ENCODE assay signal across 8 cellular contexts in the genomic region with DNA sequence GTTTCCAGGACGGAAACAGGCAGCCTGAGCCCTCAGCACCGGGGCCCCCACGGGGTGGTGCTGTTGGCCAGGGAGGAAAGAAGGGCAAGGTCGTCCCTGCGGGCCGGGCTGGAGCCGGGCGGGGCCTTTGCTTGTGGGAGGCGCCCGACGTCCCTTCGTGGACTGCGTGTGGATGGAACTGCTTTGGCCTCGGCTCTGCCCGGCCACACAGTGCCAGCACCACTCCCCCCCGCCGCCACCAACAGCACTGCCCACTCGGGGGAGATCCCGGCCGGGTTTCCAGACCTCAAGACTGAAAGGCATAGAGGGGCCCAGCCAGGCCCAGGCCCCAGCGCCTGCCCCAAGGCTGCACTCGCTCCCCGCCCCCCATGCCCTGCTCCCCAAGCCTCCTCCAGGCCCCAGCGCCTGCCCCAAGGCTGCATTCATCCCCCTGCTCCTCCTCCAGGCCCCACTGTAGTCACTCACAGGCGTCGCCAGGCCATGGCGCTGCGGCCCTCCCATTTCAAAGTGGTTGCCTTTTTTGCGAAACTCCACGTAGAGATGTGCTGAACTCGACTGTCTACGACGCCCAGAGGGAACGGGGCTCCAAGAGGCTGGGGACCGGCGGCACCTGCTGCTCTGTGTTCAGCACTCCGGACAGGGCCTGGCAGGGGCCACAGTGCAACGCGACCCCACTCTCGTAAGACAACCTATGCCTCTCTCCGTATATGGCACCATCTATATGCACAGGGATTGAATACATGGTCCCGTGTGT. TPM values are rescaled to one million over a fixed set of nuclear protein-coding genes. Genes with fewer than 3 reads are reported as not detected.
A peak's percentile ranks its signal among the peaks of the same experiment; 100 is the strongest.
DNase-seq lines count a peak whose midpoint lies in the region; ATAC-seq, FAIRE-seq and TF ChIP-seq lines count a peak whose summit lies in the region.

No MANE protein-coding gene starts in this region.

- no peak overlapping the region for H3K9ac ChIP-seq in OCI-LY3 (ENCODE audit: low read length)

- 43 to 44% methylated on average over 39 to 42 of the region's 42 CpGs for WGBS in pancreas, 2 donors

- intact Hi-C loops in pancreas (cut with DNase I), result loop anchor here in 2 of 3 donors (5.0 kb wide), 2 partner anchors 271 to 276 kb away; no protein-coding TSS in a partner anchor
- intact Hi-C loops in upper lobe of right lung (cut with DNase I), result loop anchor here (5.0 kb wide), 1 partner anchor 276 kb away; no protein-coding TSS in a partner anchor

- H3K79me2 ChIP-seq in OCI-LY3 (ENCODE audit: low read length), result no peaks in the 10 kb centered on the region

- no peak for TF ChIP-seq POLR2A in GM12892 (IDR thresholded peaks at IDR 0.05; ENCODE audit: low read depth, low read length)

- peak; percentile 90 for DNase-seq in GM12892 (ENCODE audit: insufficient read length)
- peak; percentile 60 for DNase-seq in activated naive CD4-positive, alpha-beta T cell treated with Interleukin-2 at 50 U/mL for 16 hours
- peak; percentile 64 for DNase-seq in glutamatergic neuron
- DNase-seq in pancreas, result peak; percentile 78 to 95 (median 88)
- DNase-seq in upper lobe of right lung, result peak; percentile 93

- H4K20me1 ChIP-seq in OCI-LY3 (ENCODE audit: insufficient read depth, low read length), result no peaks in the 10 kb centered on the region

- H3K9me3 Mint-ChIP-seq in glutamatergic neuron (ENCODE audit: unreplicated experiment), result peaks cover 16% of the 10 kb centered on the region

- no peaks in the 10 kb centered on the region for H3K36me3 ChIP-seq in OCI-LY3 (replicated peaks; ENCODE audit: low read depth, low read length)
- H3K36me3 ChIP-seq in pancreas, result peaks cover 0 to 14% (median 0%) of the 10 kb centered on the region in 3 donors
- H3K36me3 ChIP-seq in upper lobe of right lung, result no peaks in the 10 kb centered on the region

- FAIRE-seq in GM12892 (lab: Jason Lieb, UNC), result no peak
- FAIRE-seq in pancreas (lab: Jason Lieb, UNC), result no peak

- H2AFZ ChIP-seq in OCI-LY3 (ENCODE audit: low read depth, low read length), result no peak overlapping the region

- H3K4me3 ChIP-seq in OCI-LY3 (ENCODE audit: low read length), result no peak overlapping the region
- no peak overlapping the region for H3K4me3 ChIP-seq in pancreas
- H3K4me3 ChIP-seq in upper lobe of right lung, result no peak overlapping the region

- H3K9me3 ChIP-seq in OCI-LY3 (ENCODE audit: insufficient read depth, low read length) (no peaks in the 10 kb centered on the region), pancreas (no peaks in the 10 kb centered on the region), upper lobe of right lung (no peaks in the 10 kb centered on the region)

- H3K4me1 Mint-ChIP-seq in glutamatergic neuron (ENCODE audit: low read depth, unreplicated experiment), result no peaks in the 10 kb centered on the region

- H3K27ac ChIP-seq in OCI-LY3 (ENCODE audit: low read length) (no peak overlapping the region), pancreas (no peak overlapping the region), upper lobe of right lung (no peak overlapping the region)

- H3K4me2 ChIP-seq in OCI-LY3 (ENCODE audit: low read length), result no peak overlapping the region

- no peak overlapping the region for H3K27ac Mint-ChIP-seq in glutamatergic neuron (ENCODE audit: unreplicated experiment)

- H3K27me3 ChIP-seq in OCI-LY3 (ENCODE audit: low read depth, low read length), result no peaks in the 10 kb centered on the region
- H3K27me3 ChIP-seq in pancreas, result no peaks in the 10 kb centered on the region
- no peaks in the 10 kb centered on the region for H3K27me3 ChIP-seq in upper lobe of right lung

- H3K4me3 Mint-ChIP-seq in glutamatergic neuron (ENCODE audit: unreplicated experiment), result no peak overlapping the region

- H3K4me1 ChIP-seq in OCI-LY3 (ENCODE audit: low read length) (no peaks in the 10 kb centered on the region), pancreas (no peaks in the 10 kb centered on the region), upper lobe of right lung (no peaks in the 10 kb centered on the region)

- H3K27me3 Mint-ChIP-seq in glutamatergic neuron (ENCODE audit: unreplicated experiment), result peaks cover 8% of the 10 kb centered on the region

- ATAC-seq in HG02885 (IDR thresholded peaks at IDR 0.05; ENCODE audit: poor library complexity, unreplicated experiment), result peak; percentile 80
- ATAC-seq in pancreas, result peak; percentile 81 to 96 (median 94)
- peak; percentile 96 for ATAC-seq in upper lobe of right lung
- no peak for ATAC-seq in HG03457 (IDR thresholded peaks at IDR 0.05; ENCODE audit: unreplicated experiment)

- H3K36me3 Mint-ChIP-seq in glutamatergic neuron (ENCODE audit: unreplicated experiment), result peaks cover 16% of the 10 kb centered on the region

- TF ChIP-seq CTCF in OCI-LY3 (IDR thresholded peaks at IDR 0.05; ENCODE audit: low read depth, low read length), result peak; percentile 11; the same call in 1 of the 2 replicates
- TF ChIP-seq CTCF in glutamatergic neuron (IDR thresholded peaks at IDR 0.05; ENCODE audit: partially characterized antibody, unreplicated experiment), result no peak
- peak; percentile 61 to 81 (median 68) for TF ChIP-seq CTCF in pancreas (IDR thresholded peaks at IDR 0.05)
- peak; percentile 78 for TF ChIP-seq CTCF in upper lobe of right lung (IDR thresholded peaks at IDR 0.05)

RNA-seq across cellular contexts. Expression of a gene that starts 22.5 kb away (rescaled TPM):
- polyA plus RNA-seq in GM12892 (2012; ENCODE audit: missing spikeins), result 0.08 TPM
- total RNA-seq in glutamatergic neuron (ENCODE audit: unreplicated experiment) (0.71 TPM), pancreas (10 to 100 TPM in 4 of 6 donors, 1 to 10 TPM in 2; 5.2 to 23.1 (median 10.6) TPM), upper lobe of right lung (21.2 TPM)
- polyA plus RNA-seq in pancreas, result 10 to 100 TPM in 1 of 2 donors, 1 to 10 TPM in 1; 2.9 to 12.0 TPM
